ENCODE assay signal across 8 cellular contexts in genomic region chr11:57711414-57712255, GRCh38. TPM values are rescaled to one million over a fixed set of nuclear protein-coding genes. Genes with fewer than 3 reads are reported as not detected.
A peak's percentile ranks its signal among the peaks of the same experiment; 100 is the strongest.
DNase-seq lines count a peak whose midpoint lies in the region; ATAC-seq and TF ChIP-seq lines count a peak whose summit lies in the region.

Gene MED19 (minus strand): TSS chr11:57712215. CDS start chr11:57712179, 36 bp downstream.

- H3K4me3 ChIP-seq in lower leg skin (ENCODE audit: low read depth, poor library complexity, severe bottlenecking), result peak within 1 kb of the TSS; percentile 98

- H3K27me3 Mint-ChIP-seq in activated CD4-positive, alpha-beta T cell treated with anti-CD3 and anti-CD28 coated beads, Interleukin-2, amount 10 ng/mL, durations not matched to agents 24 days and 14 days, result no peaks in the 10 kb centered on the region

- peaks cover 13% of the 10 kb centered on the region for H3K36me3 Mint-ChIP-seq in activated CD4-positive, alpha-beta T cell treated with anti-CD3 and anti-CD28 coated beads, Interleukin-2, amount 10 ng/mL, durations not matched to agents 24 days and 14 days (ENCODE audit: low read depth)

- 7 to 10% methylated on average over 38 to 41 of the region's 51 CpGs for WGBS in lower leg skin, 2 donors

- peak within 1 kb of the TSS; percentile 95 for H3K4me3 Mint-ChIP-seq in activated CD4-positive, alpha-beta T cell treated with anti-CD3 and anti-CD28 coated beads, Interleukin-2, amount 10 ng/mL, durations not matched to agents 24 days and 14 days

- peak within 1 kb of the TSS; percentile 96 for H3K27ac Mint-ChIP-seq in activated CD4-positive, alpha-beta T cell treated with anti-CD3 and anti-CD28 coated beads, Interleukin-2, amount 10 ng/mL, durations not matched to agents 24 days and 14 days

- H3K4me1 Mint-ChIP-seq in activated CD4-positive, alpha-beta T cell treated with anti-CD3 and anti-CD28 coated beads, Interleukin-2, amount 10 ng/mL, durations not matched to agents 24 days and 14 days, result peaks cover 41% of the 10 kb centered on the region

- peak; percentile 28 for DNase-seq in AG09319 (ENCODE audit: extremely low read depth, low read depth)
- DNase-seq in NCI-H510A (lab: John Stamatoyannopoulos, UW), result peak; percentile 90
- peak; percentile 93 for DNase-seq in activated CD4-positive, alpha-beta T cell treated with anti-CD3 and anti-CD28 coated beads, Interleukin-2, amount 10 ng/mL, durations not matched to agents 24 days and 14 days
- DNase-seq in dedifferentiated amniotic fluid mesenchymal stem cell (ENCODE audit: extremely low spot score), result peak; percentile 20
- DNase-seq in lower leg skin (ENCODE audit: low spot score in 2 of 2), result peak in 1 of 2 donors; percentile 71
- peak; percentile 63 to 71 for DNase-seq in stimulated activated CD4-positive, alpha-beta T cell treated with anti-CD3 and anti-CD28 coated beads, Interleukin-4, amount 100 ng/mL, for 48 hours (ENCODE audit: low read depth in 2 of 2)

- no peaks in the 10 kb centered on the region for H3K9me3 Mint-ChIP-seq in activated CD4-positive, alpha-beta T cell treated with anti-CD3 and anti-CD28 coated beads, Interleukin-2, amount 10 ng/mL, durations not matched to agents 24 days and 14 days

- no peak for TF ChIP-seq CTCF in AG09319 (IDR thresholded peaks at IDR 0.05; ENCODE audit: low read depth, low read length)
- no peak for TF ChIP-seq CTCF in lower leg skin (IDR thresholded peaks at IDR 0.05)

- peak; percentile 50 for ATAC-seq in HG03439 (IDR thresholded peaks at IDR 0.05; ENCODE audit: unreplicated experiment)

- intact Hi-C loops in activated CD4-positive, alpha-beta T cell treated with anti-CD3 and anti-CD28 coated beads, Interleukin-2, amount 10 ng/mL, durations not matched to agents 24 days and 14 days (cut with micrococcal nuclease), result loop anchor here (1.0 to 2.0 kb wide), 9 partner anchors 30 to 1903 kb away; partner anchors contain the start of genes CLP1, OSBP, SELENOH and TIMM10
- intact Hi-C loops in lower leg skin (cut with DNase I; ENCODE audit: low total_unique reads), result no loop called here

- TF ChIP-seq POLR2A in GM19193 (IDR thresholded peaks at IDR 0.05; ENCODE audit: extremely low read depth, insufficient read depth, insufficient read length), result peak; percentile 48
- no peak for TF ChIP-seq POLR2A in lower leg skin (IDR thresholded peaks at IDR 0.05)

RNA-seq across cellular contexts. Expression of gene MED19, which starts in this region (rescaled TPM):
- 13.9 and 15.6 TPM in 2 replicates for total RNA-seq in activated CD4-positive, alpha-beta T cell treated with anti-CD3 and anti-CD28 coated beads, Interleukin-2, amount 10 ng/mL, durations not matched to agents 24 days and 14 days
- 10 to 100 TPM; 19.4 to 25.5 (median 23.0) TPM for total RNA-seq in lower leg skin
